In the genomic region with DNA sequence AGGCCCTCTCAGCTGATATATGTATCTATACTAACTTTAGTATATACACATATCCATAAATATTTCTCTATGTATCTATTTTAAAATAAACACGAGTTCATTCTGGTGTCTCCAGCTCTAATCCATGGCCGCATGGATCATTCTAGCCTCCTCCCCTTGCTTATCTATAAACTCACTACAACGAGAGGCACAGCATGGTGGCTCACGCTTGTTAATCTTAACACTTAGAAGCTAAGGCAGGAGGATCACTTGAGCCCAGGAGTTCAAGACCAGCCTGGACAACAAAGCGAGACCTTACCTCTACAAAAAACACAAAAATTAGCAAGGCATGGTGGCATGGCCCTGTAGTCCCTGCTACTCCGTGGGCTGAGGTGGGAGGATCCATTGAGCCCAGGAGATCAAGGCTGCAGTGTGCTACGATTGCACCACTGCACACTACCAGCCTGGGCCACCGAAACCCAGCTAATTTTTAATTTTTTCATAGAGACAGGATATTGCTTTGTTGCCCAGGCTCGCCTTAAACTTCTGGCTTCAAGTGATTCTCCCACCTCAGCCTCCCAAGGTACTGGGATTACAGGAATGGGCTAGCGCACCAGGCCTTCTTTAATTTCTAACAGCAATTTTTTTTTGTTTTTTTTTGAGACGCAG, we compare ENCODE assay signal across 31 cellular contexts.
"Had no signal": no experiment of that assay in that cellular context is flagged by ENCODE, and none has a peak within 500 bp of the region (broad histone marks: within the 10 kb centered on the region; RNA-seq: fewer than 3 reads in every experiment).

No MANE protein-coding gene starts in this region.

- H3K27me3 Mint-ChIP-seq: activated CD4-positive, alpha-beta T cell treated with anti-CD3 and anti-CD28 coated beads, Interleukin-2, amount 10 ng/mL, durations not matched to agents 24 days and 14 days; T-cell; T-helper 17 cell had no signal

- H3K4me3 Mint-ChIP-seq: activated CD4-positive, alpha-beta T cell treated with anti-CD3 and anti-CD28 coated beads, Interleukin-2, amount 10 ng/mL, durations not matched to agents 24 days and 14 days; activated naive CD4-positive, alpha-beta T cell treated with anti-CD3 and anti-CD28 coated beads for 36 hours; activated T-cell treated with anti-CD3 and anti-CD28 coated beads, Interleukin-2, amount 50 U/mL, for 4 hours; T-cell; T-helper 17 cell had no signal

- H3K27ac Mint-ChIP-seq: activated CD4-positive, alpha-beta T cell treated with anti-CD3 and anti-CD28 coated beads, Interleukin-2, amount 10 ng/mL, durations not matched to agents 24 days and 14 days; activated naive CD4-positive, alpha-beta T cell treated with anti-CD3 and anti-CD28 coated beads for 36 hours; activated naive CD4-positive, alpha-beta T cell treated with anti-CD3 and anti-CD28 coated beads, Interleukin-2, amount 50 U/mL, for 72 hours; activated T-helper 1 cell treated with anti-CD3 and anti-CD28 coated beads, Interleukin-12 subunit alpha, Interleukin-12 subunit beta, Interleukin-2, Interleukin-4 antibody, amounts not matched to agents 30 ng/mL and 10 ng/mL and 1 ng/mL, durations not matched to agents 14 hours and 24 hours and 36 hours; T-cell; T-helper 17 cell had no signal

- H3K4me3 ChIP-seq: adrenal gland, body of pancreas, breast epithelium, MG63, Peyer's patch had no signal

- ATAC-seq: activated naive CD4-positive, alpha-beta T cell treated with anti-CD3 and anti-CD28 coated beads, Interleukin-2, amount 50 U/mL, for 72 hours; activated T-cell treated with anti-CD3 and anti-CD28 coated beads, Interleukin-2, amount 50 U/mL, for 4 hours; body of pancreas; Right ventricle myocardium inferior; SK-N-SH treated with all-trans-retinoic acid at 6 μM for 48 hours; T-cell; T-helper 17 cell had no signal

- H3K27me3 ChIP-seq: adrenal gland, body of pancreas, breast epithelium, MG63, Peyer's patch had no signal

- H3K9me3 ChIP-seq: adrenal gland, body of pancreas, breast epithelium, MG63, Peyer's patch had no signal

- H3K9me3 Mint-ChIP-seq: activated CD4-positive, alpha-beta T cell treated with anti-CD3 and anti-CD28 coated beads, Interleukin-2, amount 10 ng/mL, durations not matched to agents 24 days and 14 days; activated naive CD4-positive, alpha-beta T cell treated with anti-CD3 and anti-CD28 coated beads for 36 hours; activated naive CD4-positive, alpha-beta T cell treated with anti-CD3 and anti-CD28 coated beads, Interleukin-2, amount 50 U/mL, for 72 hours; activated T-cell treated with anti-CD3 and anti-CD28 coated beads, Interleukin-2, amount 50 U/mL, for 4 hours; activated T-helper 1 cell treated with anti-CD3 and anti-CD28 coated beads, Interleukin-12 subunit alpha, Interleukin-12 subunit beta, Interleukin-2, Interleukin-4 antibody, amounts not matched to agents 30 ng/mL and 10 ng/mL and 1 ng/mL, durations not matched to agents 14 hours and 24 hours and 36 hours; T-cell had no signal

- H3K27ac ChIP-seq: adrenal gland, body of pancreas, breast epithelium, Peyer's patch had no signal

- H3K36me3 ChIP-seq: adrenal gland, breast epithelium, Peyer's patch had no signal

- DNase-seq: activated CD4-positive, alpha-beta T cell treated with anti-CD3 and anti-CD28 coated beads, Interleukin-2, amount 10 ng/mL, durations not matched to agents 24 days and 14 days; activated CD4-positive, alpha-beta T cell treated with anti-CD3 and anti-CD28 coated beads, Interleukin-2, amount 50 U/mL, for 4 hours; activated CD8-positive, alpha-beta memory T cell treated with anti-CD3 and anti-CD28 coated beads, Interleukin-2, amount 50 U/mL, for 4 hours; activated gamma-delta T cell treated with Interleukin-2 at 50 U/mL for 16 hours; activated naive CD4-positive, alpha-beta T cell treated with anti-CD3 and anti-CD28 coated beads for 36 hours; activated T-cell treated with anti-CD3 and anti-CD28 coated beads for 4 hours; activated T-cell treated with anti-CD3 and anti-CD28 coated beads, Interleukin-2, amount 50 U/mL, for 4 hours; adrenal gland; body of pancreas; cerebellar nuclear complex; Kasumi-1; KG1; MG63; NCI-H1048; NCI-H1105 treated with DMSO at 0.1 percent for 48 hours; NCI-H1436; NCI-H1694; NCI-H1930; NCI-H2081 treated with DMSO at 0.1 percent for 48 hours; NCI-H345; NCI-H524 treated with DMSO at 0.1 percent for 48 hours; Peyer's patch; RPMI8226; SIG-M5; T-cell; T-helper 17 cell had no signal
